ENCODE assay signal across 24 cellular contexts in the genomic region with DNA sequence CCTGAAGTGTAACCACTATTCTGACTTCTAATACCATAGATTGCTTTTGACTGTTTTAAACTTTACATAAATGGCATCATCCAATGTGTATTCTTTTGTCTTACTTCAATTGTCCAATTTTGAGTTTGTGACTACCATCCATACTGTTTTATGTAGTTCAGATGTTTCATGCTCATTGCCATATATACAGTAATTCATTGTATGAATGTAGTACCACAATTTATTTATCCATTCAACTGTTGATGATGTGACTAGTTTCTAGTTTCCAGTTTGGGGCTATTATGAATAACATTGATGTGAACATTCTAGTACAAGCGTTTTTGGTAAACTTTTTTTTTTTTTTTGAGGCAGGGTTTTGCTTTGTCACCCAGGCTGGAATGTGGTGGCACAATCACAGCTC.
"Had no signal": no experiment of that assay in that cellular context is flagged by ENCODE, and none has a peak within 500 bp of the region (broad histone marks: within the 10 kb centered on the region; RNA-seq: fewer than 3 reads in every experiment).

No MANE protein-coding gene starts in this region.

- FAIRE-seq: endothelial cell of umbilical vein, islet of Langerhans, keratinocyte had no signal

- H3K4me1 ChIP-seq: esophagus muscularis mucosa, gastrocnemius medialis, heart right ventricle, left lung, lower lobe of right lung had no signal

- H3K4me3 ChIP-seq: coronary artery, dorsolateral prefrontal cortex, esophagus muscularis mucosa, gastrocnemius medialis, heart right ventricle, left lung, lower lobe of right lung, mucosa of descending colon had no signal

- H3K27ac Mint-ChIP-seq: mesothelial cell of epicardium; naive B cell; naive thymus-derived CD8-positive, alpha-beta T cell had no signal

- DNase-seq: dermis blood vessel endothelial cell; dorsolateral prefrontal cortex; effector CD4-positive, alpha-beta T cell; effector memory CD4-positive, alpha-beta T cell; foreskin melanocyte; gastrocnemius medialis; glutamatergic neuron; head of caudate nucleus; heart right ventricle; hippocampal formation; left cardiac atrium; left lung; left ventricle myocardium superior; lower lobe of right lung; mesenchymal stem cell; mucosa of descending colon; naive B cell; naive thymus-derived CD8-positive, alpha-beta T cell had no signal

- H3K4me3 Mint-ChIP-seq: mesothelial cell of epicardium; naive B cell; naive thymus-derived CD8-positive, alpha-beta T cell had no signal

- H3K9me3 ChIP-seq: gastrocnemius medialis, left lung, mucosa of descending colon had no signal

- ATAC-seq: gastrocnemius medialis; heart right ventricle; left cardiac atrium; left lung; left ventricle myocardium superior; lower lobe of right lung; mucosa of descending colon; naive thymus-derived CD8-positive, alpha-beta T cell had no signal

- H3K27ac ChIP-seq: coronary artery, dorsolateral prefrontal cortex, esophagus muscularis mucosa, gastrocnemius medialis, heart right ventricle, left lung, lower lobe of right lung had no signal

- H3K36me3 Mint-ChIP-seq: mesothelial cell of epicardium, naive B cell had no signal

- H3K36me3 ChIP-seq: esophagus muscularis mucosa, gastrocnemius medialis, heart right ventricle, left lung, lower lobe of right lung had no signal

- H3K27me3 ChIP-seq: dorsolateral prefrontal cortex, esophagus muscularis mucosa, gastrocnemius medialis, heart right ventricle had no signal
